In genomic region chr7:75628055-75628454, GRCh38 we compare ENCODE assay signal across 19 cellular contexts.
"Had no signal": no experiment of that assay in that cellular context is flagged by ENCODE, and none has a peak within 500 bp of the region (broad histone marks: within the 10 kb centered on the region; RNA-seq: fewer than 3 reads in every experiment).

No MANE protein-coding gene starts in this region.

- ATAC-seq: effector memory CD8-positive, alpha-beta T cell; left ventricle myocardium superior; naive thymus-derived CD4-positive, alpha-beta T cell; right cardiac atrium; stimulated activated effector memory CD8-positive, alpha-beta T cell treated with anti-CD3 and anti-CD28 coated beads, Interleukin-12 subunit alpha, Interleukin-12 subunit beta, amount 100 ng/mL, for 72 hours; stimulated activated naive CD8-positive, alpha-beta T cell treated with anti-CD3 and anti-CD28 coated beads, Interleukin-15, Interleukin-2, amounts not matched to agents 100 U/mL and 50 U/mL, for 24 hours had no signal

- H3K4me2 ChIP-seq: smooth muscle cell had no signal

- DNase-seq: effector memory CD8-positive, alpha-beta T cell; esophagus squamous epithelium; foreskin fibroblast; kidney; left cardiac atrium; left ventricle myocardium superior; mesendoderm; naive thymus-derived CD4-positive, alpha-beta T cell; right cardiac atrium; stimulated activated CD4-positive, alpha-beta T cell treated with anti-CD3 and anti-CD28 coated beads, Interleukin-4, amount 100 ng/mL, for 1 hour; stimulated activated CD8-positive, alpha-beta memory T cell treated with anti-CD3 and anti-CD28 coated beads, Interleukin-4, amount 100 ng/mL, for 48 hours; stimulated activated naive CD8-positive, alpha-beta T cell treated with anti-CD3 and anti-CD28 coated beads, Interleukin-15, Interleukin-2, amounts not matched to agents 100 U/mL and 50 U/mL, for 24 hours; tibial artery; upper lobe of left lung had no signal

- H3K4me1 ChIP-seq: vagina had no signal

- H3K4me3 ChIP-seq: esophagus squamous epithelium, smooth muscle cell, suprapubic skin, tibial artery, upper lobe of left lung, vagina had no signal

- H3K27me3 ChIP-seq: esophagus squamous epithelium, suprapubic skin, tibial artery, upper lobe of left lung, vagina had no signal

- H3K9me3 ChIP-seq: suprapubic skin had no signal

- FAIRE-seq: colon, kidney had no signal

- H3K27ac ChIP-seq: esophagus squamous epithelium, suprapubic skin, tibial artery, vagina had no signal

- H3K36me3 ChIP-seq: esophagus squamous epithelium, suprapubic skin, vagina had no signal
